In genomic region chr2:127664895-127665225, GRCh38 we compare ENCODE assay signal across 15 cellular contexts. TPM values are rescaled to one million over a fixed set of nuclear protein-coding genes. Genes with fewer than 3 reads are reported as not detected.
DNase-seq lines count a peak whose midpoint lies in the region; ATAC-seq and TF ChIP-seq lines count a peak whose summit lies in the region.
"Had no signal": no experiment of that assay in that cellular context is flagged by ENCODE, and none has a peak within 500 bp of the region (broad histone marks: within the 10 kb centered on the region; RNA-seq: fewer than 3 reads in every experiment).

No MANE protein-coding gene starts in this region.

- H3K4me3 ChIP-seq in HUES6 (ENCODE audit: low read depth, low read length) (peak overlapping the region; percentile 65; the same call in 1 of the 2 replicates), lower lobe of right lung (peak overlapping the region; percentile 48), smooth muscle cell (no peak overlapping the region)
- H3K4me3 ChIP-seq: body of pancreas had no signal

- ATAC-seq in lower lobe of right lung = no peak
- ATAC-seq in T-cell (replicated peaks in 1 of 4) = no peak

- H3K9ac ChIP-seq in HUES6 (ENCODE audit: low read length) (no peak overlapping the region), smooth muscle cell (ENCODE audit: low read depth) (no peak overlapping the region)

- no peak overlapping the region for H2AFZ ChIP-seq in smooth muscle cell (ENCODE audit: low read depth)

- H3K27me3 ChIP-seq in HUES6 (ENCODE audit: control insufficient read depth, insufficient read depth, low read length) (peaks cover 43% of the 10 kb centered on the region), lower lobe of right lung (ENCODE audit: low read depth) (peaks cover 10% of the 10 kb centered on the region), smooth muscle cell (ENCODE audit: low read depth) (peaks cover 16% of the 10 kb centered on the region)

- DNase-seq in chondrocyte (ENCODE audit: low spot score) = no peak
- no peak for DNase-seq in lower lobe of right lung
- no peak for DNase-seq in smooth muscle cell (lab: John Stamatoyannopoulos, UW; ENCODE audit: unreplicated experiment)
- DNase-seq in GF-D8 (lab: John Stamatoyannopoulos, UW) = no peak
- no peak for DNase-seq in HuH-7.5 (ENCODE audit: low spot score)
- DNase-seq in T-cell = no peak
- no peak for DNase-seq in effector CD4-positive, alpha-beta T cell
- DNase-seq: MM.1S; NCI-H2081; NCI-H774; retina; stimulated activated CD4-positive, alpha-beta T cell treated with anti-CD3 and anti-CD28 coated beads, Interleukin-4, amount 100 ng/mL, for 24 hours had no signal

- H3K4me1 Mint-ChIP-seq in chondrocyte (ENCODE audit: low read depth) (peaks cover 78% of the 10 kb centered on the region), T-cell (peaks cover 0 to 3% (median 0%) of the 10 kb centered on the region in 3 donors)

- peak overlapping the region; percentile 80 for H3K4me2 ChIP-seq in smooth muscle cell

- intact Hi-C loops in lower lobe of right lung (cut with DNase I) = no loop called here

- peaks cover 71% of the 10 kb centered on the region for H4K20me1 ChIP-seq in smooth muscle cell (ENCODE audit: low read depth)

- H3K9me3 ChIP-seq in HUES6 (ENCODE audit: control insufficient read depth, insufficient read depth, low read depth, low read length) (0 out of 2 replicates have a peak, but pooled peaks cover under 1% of the 10 kb centered on the region), lower lobe of right lung (no peaks in the 10 kb centered on the region), smooth muscle cell (replicated peaks; ENCODE audit: low read depth) (no peaks in the 10 kb centered on the region)
- H3K9me3 ChIP-seq: body of pancreas had no signal

- no peaks in the 10 kb centered on the region for H3K27me3 Mint-ChIP-seq in chondrocyte (ENCODE audit: low read depth)
- peaks cover 44 to 67% of the 10 kb centered on the region in 2 donors for H3K27me3 Mint-ChIP-seq in T-cell

- H3K4me1 ChIP-seq in HUES6 (ENCODE audit: control insufficient read depth, insufficient read depth, low read length) = peaks cover 17% of the 10 kb centered on the region
- H3K4me1 ChIP-seq in lower lobe of right lung = peaks cover 50% of the 10 kb centered on the region
- peaks cover 2% of the 10 kb centered on the region for H3K4me1 ChIP-seq in smooth muscle cell (ENCODE audit: low read depth)

- H3K27ac Mint-ChIP-seq in chondrocyte (ENCODE audit: unreplicated experiment) (peak overlapping the region; percentile 17), T-cell (no peak overlapping the region)

- no peaks in the 10 kb centered on the region for H3F3A ChIP-seq in smooth muscle cell (ENCODE audit: low read depth)

- 98% methylated on average over 6 of the region's 6 CpGs for WGBS in smooth muscle cell (ENCODE audit: low lambda C conversion rate)

- H3K36me3 Mint-ChIP-seq in chondrocyte (ENCODE audit: low read depth) = peaks cover 2% of the 10 kb centered on the region
- H3K36me3 Mint-ChIP-seq in T-cell = no peaks in the 10 kb centered on the region

- H3K79me2 ChIP-seq in smooth muscle cell (ENCODE audit: low read depth) = peaks cover 29% of the 10 kb centered on the region

- POLR2A ChIA-PET in T-cell (lab: Charles Lee) = no interaction called here

- H3K4me3 Mint-ChIP-seq in chondrocyte (ENCODE audit: unreplicated experiment) (peak overlapping the region; percentile 55), T-cell (no peak overlapping the region)

- no peaks in the 10 kb centered on the region for H3K9me3 Mint-ChIP-seq in chondrocyte (ENCODE audit: low read depth)
- no peaks in the 10 kb centered on the region for H3K9me3 Mint-ChIP-seq in T-cell

- CTCF ChIA-PET in T-cell (lab: Charles Lee) = no interaction called here

- TF ChIP-seq CTCF in chondrocyte (IDR thresholded peaks at IDR 0.05) (no peak), lower lobe of right lung (IDR thresholded peaks at IDR 0.05) (no peak), smooth muscle cell (IDR thresholded peaks at IDR 0.05; ENCODE audit: borderline replicate concordance, insufficient read depth, poor library complexity, severe bottlenecking) (no peak)

- H3K27ac ChIP-seq in HUES6 (ENCODE audit: low read depth, low read length) (no peak overlapping the region), lower lobe of right lung (peak overlapping the region; percentile 83), smooth muscle cell (ENCODE audit: low read depth) (no peak overlapping the region)

- H3K36me3 ChIP-seq in HUES6 (ENCODE audit: control insufficient read depth, insufficient read depth, low read length) (no peaks in the 10 kb centered on the region), lower lobe of right lung (peaks cover 6% of the 10 kb centered on the region), smooth muscle cell (ENCODE audit: low read depth) (no peaks in the 10 kb centered on the region)

RNA-seq across cellular contexts. Expression of gene LIMS2, which starts 10.5 kb away (rescaled TPM):
- total RNA-seq in chondrocyte (75.3 to 173 TPM (median 171 TPM) in 3 replicates), lower lobe of right lung (148 TPM), smooth muscle cell (8.4 and 9.7 TPM in 2 replicates), T-cell (10 to 100 TPM in 3 of 5 donors, 1 to 10 TPM in 2; 8.4 to 14.8 (median 10.3) TPM)
- 21.0 and 22.3 TPM in 2 replicates for polyA plus RNA-seq in smooth muscle cell

RNA-seq across cellular contexts. Expression of gene GPR17, which starts 18.9 kb away (rescaled TPM):
- total RNA-seq in chondrocyte (not detected in 3 replicates), lower lobe of right lung (0.18 TPM), smooth muscle cell (not detected in 2 replicates), T-cell (not detected)
- not detected in 2 replicates for polyA plus RNA-seq in smooth muscle cell
- total RNA-seq: myocyte had no signal

RNA-seq across cellular contexts. Expression of gene SFT2D3, which starts 36.4 kb away (rescaled TPM):
- total RNA-seq in chondrocyte = 5.1 to 7.2 TPM (median 7.1 TPM) in 3 replicates
- 7.4 TPM for total RNA-seq in lower lobe of right lung
- total RNA-seq in smooth muscle cell = 7.0 and 7.3 TPM in 2 replicates
- polyA plus RNA-seq in smooth muscle cell = not detected in 2 replicates
- 10 to 100 TPM in 3 of 5 donors, 1 to 10 TPM in 2; 6.1 to 13.9 (median 12.4) TPM for total RNA-seq in T-cell
